Comparison of ENCODE assay signal across 11 cellular contexts in genomic region chr2:12606472-12607000, GRCh38.
A peak's percentile ranks its signal among the peaks of the same experiment; 100 is the strongest.
DNase-seq lines count a peak whose midpoint lies in the region; ATAC-seq and TF ChIP-seq lines count a peak whose summit lies in the region.
"Had no signal": no experiment of that assay in that cellular context is flagged by ENCODE, and none has a peak within 500 bp of the region (broad histone marks: within the 10 kb centered on the region; RNA-seq: fewer than 3 reads in every experiment).

No MANE protein-coding gene starts in this region.

- peaks cover 5% of the 10 kb centered on the region for H3F3A ChIP-seq in smooth muscle cell (ENCODE audit: low read depth)

- WGBS in heart right ventricle, 2 donors, result 31 to 37% methylated on average over 5 of the region's 5 CpGs
- WGBS in smooth muscle cell (ENCODE audit: low lambda C conversion rate), result 3% methylated on average over 5 of the region's 5 CpGs

- H3K4me1 ChIP-seq in heart right ventricle (peaks cover 0 to 16% (median 9%) of the 10 kb centered on the region in 9 donors), smooth muscle cell (ENCODE audit: low read depth) (peaks cover 10% of the 10 kb centered on the region)

- no peaks in the 10 kb centered on the region for H3K27me3 ChIP-seq in WERI-Rb-1 (ENCODE audit: insufficient read depth, low read depth, severe bottlenecking)
- no peaks in the 10 kb centered on the region for H3K27me3 ChIP-seq in heart right ventricle
- no peaks in the 10 kb centered on the region for H3K27me3 ChIP-seq in smooth muscle cell (ENCODE audit: low read depth)

- no peak overlapping the region for H2AFZ ChIP-seq in smooth muscle cell (ENCODE audit: low read depth)

- H3K27ac ChIP-seq in WERI-Rb-1, result no peak overlapping the region
- peak overlapping the region in 2 of 10 donors; percentile 10 to 27 for H3K27ac ChIP-seq in heart right ventricle
- H3K27ac ChIP-seq in smooth muscle cell (ENCODE audit: low read depth), result peak overlapping the region; percentile 90
- H3K27ac ChIP-seq: 22Rv1 had no signal

- H3K36me3 ChIP-seq in WERI-Rb-1 (no peaks in the 10 kb centered on the region), heart right ventricle (no peaks in the 10 kb centered on the region), smooth muscle cell (ENCODE audit: low read depth) (no peaks in the 10 kb centered on the region)

- no peaks in the 10 kb centered on the region for H4K20me1 ChIP-seq in smooth muscle cell (ENCODE audit: low read depth)

- H3K9me3 ChIP-seq in WERI-Rb-1 (ENCODE audit: severe bottlenecking) (no peaks in the 10 kb centered on the region), heart right ventricle (peaks cover 0 to 7% (median 0%) of the 10 kb centered on the region in 11 donors), smooth muscle cell (replicated peaks; ENCODE audit: low read depth) (no peaks in the 10 kb centered on the region)

- peak; percentile 35; the same call in 1 of the 2 replicates for TF ChIP-seq CTCF in WERI-Rb-1 (IDR thresholded peaks at IDR 0.05; ENCODE audit: low read depth, low read length)
- TF ChIP-seq CTCF in heart right ventricle (IDR thresholded peaks at IDR 0.05), result peak in 6 of 9 donors; percentile 9 to 51 (median 25)
- no peak for TF ChIP-seq CTCF in smooth muscle cell (IDR thresholded peaks at IDR 0.05; ENCODE audit: borderline replicate concordance, insufficient read depth, poor library complexity, severe bottlenecking)
- TF ChIP-seq CTCF in GM13976 (IDR thresholded peaks at IDR 0.05; ENCODE audit: borderline replicate concordance, control extremely low read depth, extremely low read depth, insufficient read depth, missing control alignments), result no peak

- peak overlapping the region; percentile 65 for H3K4me2 ChIP-seq in smooth muscle cell

- intact Hi-C loops in heart right ventricle (cut with DNase I), result no loop called here

- no peaks in the 10 kb centered on the region for H3K79me2 ChIP-seq in smooth muscle cell (ENCODE audit: low read depth)

- peak; percentile 9 for DNase-seq in DMS 273 (lab: John Stamatoyannopoulos, UW; ENCODE audit: unreplicated experiment)
- no peak for DNase-seq in DMS 273 treated with DMSO at 0.1 percent for 48 hours (lab: John Stamatoyannopoulos, UW)
- DNase-seq in WERI-Rb-1, result no peak
- DNase-seq in heart right ventricle, result no peak
- DNase-seq in smooth muscle cell (lab: John Stamatoyannopoulos, UW; ENCODE audit: unreplicated experiment), result no peak
- no peak for DNase-seq in GM13976 (ENCODE audit: low spot score)
- DNase-seq: activated naive CD4-positive, alpha-beta T cell treated with Interleukin-2 at 50 U/mL for 16 hours; nucleus accumbens had no signal

- H3K9ac ChIP-seq in smooth muscle cell (ENCODE audit: low read depth), result peak overlapping the region; percentile 46

- in situ Hi-C loops in GM13976 (cut with MboI; ENCODE audit: low sequenced_read_pairs, unreplicated experiment), result no loop called here

- ATAC-seq in heart right ventricle (peak in 6 of 8 donors; percentile 42 to 86 (median 66)), GM19035 (IDR thresholded peaks at IDR 0.05; ENCODE audit: unreplicated experiment) (no peak), GM21619 (IDR thresholded peaks at IDR 0.05; ENCODE audit: unreplicated experiment) (no peak)

- no peak overlapping the region for H3K4me3 ChIP-seq in WERI-Rb-1 (ENCODE audit: low read depth, low read length)
- no peak overlapping the region for H3K4me3 ChIP-seq in heart right ventricle
- no peak overlapping the region for H3K4me3 ChIP-seq in smooth muscle cell

Comparison
In these comparisons a context has a peak if more than half of its experiments do, and no peak if none do; other contexts are left out.
1. CTCF ChIP-seq: peak in WERI-Rb-1 (single experiment) and heart right ventricle (6 of 9); none in smooth muscle cell (single experiment) and GM13976 (single experiment).
2. ATAC-seq: peak in heart right ventricle (6 of 8); none in GM19035 (single experiment) and GM21619 (single experiment).